ENCODE assay signal across 17 cellular contexts in the genomic region with DNA sequence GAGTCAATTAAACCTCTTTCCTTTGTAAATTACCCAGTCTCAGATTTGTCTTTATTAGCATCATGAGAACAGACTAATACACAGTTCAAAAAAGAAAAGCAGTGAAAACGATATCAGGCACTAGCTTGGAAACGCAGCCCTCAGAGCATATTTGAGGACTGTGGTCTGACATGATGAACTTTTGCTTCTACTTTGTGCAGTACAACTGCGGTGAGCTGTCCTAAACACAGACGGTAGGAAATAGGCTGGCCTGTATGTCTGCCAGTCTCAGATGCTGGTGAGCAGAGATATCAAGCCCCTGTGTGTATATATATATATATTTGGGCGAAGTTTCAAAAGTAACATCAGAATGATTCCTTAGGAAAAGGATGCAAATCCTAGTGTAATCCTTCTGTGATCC.
DNase-seq lines count a peak whose midpoint lies in the region; ATAC-seq and TF ChIP-seq lines count a peak whose summit lies in the region.
"Had no signal": no experiment of that assay in that cellular context is flagged by ENCODE, and none has a peak within 500 bp of the region (broad histone marks: within the 10 kb centered on the region; RNA-seq: fewer than 3 reads in every experiment).

No MANE protein-coding gene starts in this region.

- H3K9me3 Mint-ChIP-seq in activated CD4-positive, alpha-beta T cell treated with anti-CD3 and anti-CD28 coated beads, Interleukin-2, amount 10 ng/mL, durations not matched to agents 24 days and 14 days, result no peaks in the 10 kb centered on the region
- H3K9me3 Mint-ChIP-seq: CD4-positive, alpha-beta T cell had no signal

- H3K9ac ChIP-seq in IMR-90 (ENCODE audit: low read depth, low read length), result no peak overlapping the region

- TF ChIP-seq CTCF in IMR-90 (conservative IDR thresholded peaks at IDR 0.05; ENCODE audit: low read depth, low read length) (no peak), brain microvascular endothelial cell (IDR thresholded peaks at IDR 0.05; ENCODE audit: low read depth, low read length, missing control alignments) (no peak), hepatocyte (IDR thresholded peaks at IDR 0.05; ENCODE audit: poor library complexity) (no peak)

- H3K4me3 Mint-ChIP-seq in activated CD4-positive, alpha-beta T cell treated with anti-CD3 and anti-CD28 coated beads, Interleukin-2, amount 10 ng/mL, durations not matched to agents 24 days and 14 days, result no peak overlapping the region
- H3K4me3 Mint-ChIP-seq: B cell; CD4-positive, alpha-beta T cell had no signal

- H2AK9ac ChIP-seq in IMR-90 (replicated peaks; ENCODE audit: low read depth, low read length, poor library complexity), result no peak overlapping the region

- no TSS peak for BruUV-seq in IMR-90 (replicated peaks; lab: Mats Ljungman, UMichigan)

- no peak overlapping the region for H2BK15ac ChIP-seq in IMR-90 (ENCODE audit: low read depth, low read length)

- TF ChIP-seq RAD21 in IMR-90 (IDR thresholded peaks at IDR 0.05; ENCODE audit: low read length), result no peak

- H4K91ac ChIP-seq in IMR-90 (ENCODE audit: insufficient read depth, low read depth, low read length), result no peak overlapping the region

- H3K79me1 ChIP-seq in IMR-90 (ENCODE audit: low read depth in 1 of 2, low read length in 2 of 2), result peaks cover 0 to 21% of the 10 kb centered on the region in 2 experiments; a peak in 3 of 4 replicates

- H3K27me3 Mint-ChIP-seq in activated CD4-positive, alpha-beta T cell treated with anti-CD3 and anti-CD28 coated beads, Interleukin-2, amount 10 ng/mL, durations not matched to agents 24 days and 14 days, result peaks cover 22% of the 10 kb centered on the region

- H2AFZ ChIP-seq in IMR-90 (replicated peaks; ENCODE audit: low read length, poor library complexity), result no peak overlapping the region
- no peak overlapping the region for H2AFZ ChIP-seq in hepatocyte

- WGBS in IMR-90 (ENCODE audit: extremely low coverage in 2 of 2, insufficient read length in 1 of 2), 2 experiments, result no CpG with 5 or more reads among the region's 5 CpGs
- WGBS in hepatocyte (ENCODE audit: low lambda C conversion rate, missing lambda C conversion rate), result 67% methylated on average over 5 of the region's 5 CpGs

- no peak overlapping the region for H2BK20ac ChIP-seq in IMR-90 (ENCODE audit: low read depth, low read length)

- H2BK120ac ChIP-seq in IMR-90 (ENCODE audit: low read depth, low read length), result peak overlapping the region; percentile 5; the same call in 1 of the 2 replicates

- H3K27me3 ChIP-seq in IMR-90 (ENCODE audit: control insufficient read depth, insufficient read depth, low read length), result no peaks in the 10 kb centered on the region
- H3K27me3 ChIP-seq in brain microvascular endothelial cell (replicated peaks), result no peaks in the 10 kb centered on the region
- H3K27me3 ChIP-seq in hepatocyte, result no peaks in the 10 kb centered on the region

- POLR2A ChIA-PET in IMR-90 (lab: Charles Lee; ENCODE audit: unreplicated experiment), result no interaction called here

- no peaks in the 10 kb centered on the region for H3K9me2 ChIP-seq in hepatocyte (replicated peaks; ENCODE audit: insufficient read depth)

- no peak overlapping the region for H4K8ac ChIP-seq in IMR-90 (ENCODE audit: low read depth in 2 of 2, low read length in 2 of 2)

- H3K18ac ChIP-seq in IMR-90 (ENCODE audit: low read depth, low read length), result peak overlapping the region; percentile 14

- in situ Hi-C loops in IMR-90 (cut with MboI; ENCODE audit: low sequenced_read_pairs) (no loop called here), brain microvascular endothelial cell (cut with HindIII; ENCODE audit: low pct_ligation_motif_present, low sequenced_read_pairs) (no loop called here)

- TF ChIP-seq POLR2A in IMR-90 (IDR thresholded peaks at IDR 0.05; ENCODE audit: low read depth, low read length), result no peak

- intact Hi-C loops in IMR-90 (cut with micrococcal nuclease), result no loop called here
- intact Hi-C loops in activated CD4-positive, alpha-beta T cell treated with anti-CD3 and anti-CD28 coated beads, Interleukin-2, amount 10 ng/mL, durations not matched to agents 24 days and 14 days (cut with micrococcal nuclease), result no loop called here

- no peak overlapping the region for H3K14ac ChIP-seq in IMR-90 (replicated peaks; ENCODE audit: low read depth, low read length)

- peak overlapping the region; percentile 3; the same call in 1 of the 2 replicates for H4K5ac ChIP-seq in IMR-90 (ENCODE audit: low read depth, low read length)

- dilution Hi-C loops in IMR-90 (cut with HindIII; ENCODE audit: low sequenced_read_pairs, unreplicated experiment), result no loop called here

- H3K36me3 Mint-ChIP-seq in activated CD4-positive, alpha-beta T cell treated with anti-CD3 and anti-CD28 coated beads, Interleukin-2, amount 10 ng/mL, durations not matched to agents 24 days and 14 days (ENCODE audit: low read depth), result no peaks in the 10 kb centered on the region

- ATAC-seq in IMR-90 (ENCODE audit: low read depth), result peak; percentile 83
- ATAC-seq: HCT116, K562, PC-3 had no signal

- no peaks in the 10 kb centered on the region for H4K20me1 ChIP-seq in IMR-90 (ENCODE audit: insufficient read depth, low read length)
- H4K20me1 ChIP-seq in hepatocyte (ENCODE audit: insufficient read depth, poor library complexity, severe bottlenecking), result no peaks in the 10 kb centered on the region

- peak overlapping the region; percentile 6 for H2BK5ac ChIP-seq in IMR-90 (ENCODE audit: low read depth, low read length, poor library complexity, severe bottlenecking)

- no peaks in the 10 kb centered on the region; the same call in 1 of the 2 replicates for H3K9me1 ChIP-seq in IMR-90 (ENCODE audit: insufficient read depth, low read length)

- DNase-seq in IMR-90 (peak; percentile 86), brain microvascular endothelial cell (peak; percentile 84), hepatocyte (ENCODE audit: low spot score) (no peak), skeletal muscle cell (ENCODE audit: low read depth) (peak; percentile 40), NCI-H524 (lab: John Stamatoyannopoulos, UW) (no peak), foreskin melanocyte (no peak)
- DNase-seq in activated CD4-positive, alpha-beta T cell treated with anti-CD3 and anti-CD28 coated beads, Interleukin-2, amount 10 ng/mL, durations not matched to agents 24 days and 14 days, result no peak
- DNase-seq: Calu3; CD4-positive, alpha-beta T cell; NCI-H1436 treated with DMSO at 0.1 percent for 48 hours; NCI-H2081; NCI-H526 treated with DMSO at 0.1 percent for 48 hours; PC-3 had no signal

- CTCF ChIA-PET in IMR-90 (lab: Yijun Ruan, JAX), result interaction anchor here (1.0 kb wide), 1 partner anchor 63 kb away, joined by 9 read pairs; no protein-coding TSS in a partner anchor

- H3K4me2 ChIP-seq in IMR-90 (ENCODE audit: low read depth, low read length) (no peak overlapping the region), hepatocyte (peak overlapping the region; percentile 37)

- 0 out of 2 replicates have a peak overlapping the region, but pooled peaks have one; percentile 21 for H3K4ac ChIP-seq in IMR-90 (ENCODE audit: low read depth, low read length)

- H2AK5ac ChIP-seq in IMR-90 (ENCODE audit: low read depth, low read length), result no peak overlapping the region; the same call in 1 of the 2 replicates

- H3K4me1 Mint-ChIP-seq in activated CD4-positive, alpha-beta T cell treated with anti-CD3 and anti-CD28 coated beads, Interleukin-2, amount 10 ng/mL, durations not matched to agents 24 days and 14 days, result no peaks in the 10 kb centered on the region
- H3K4me1 Mint-ChIP-seq: B cell had no signal

- H3K4me1 ChIP-seq in IMR-90 (ENCODE audit: control insufficient read depth, insufficient read depth, low read length), result peaks cover 8% of the 10 kb centered on the region
- H3K4me1 ChIP-seq in hepatocyte (ENCODE audit: insufficient read depth), result peaks cover 24% of the 10 kb centered on the region

- H3K56ac ChIP-seq in IMR-90 (ENCODE audit: extremely low read depth, insufficient read depth, low read length), result no peak overlapping the region

- H3K36me3 ChIP-seq in IMR-90 (ENCODE audit: control insufficient read depth, insufficient read depth, low read length) (peaks cover 21% of the 10 kb centered on the region), brain microvascular endothelial cell (replicated peaks) (no peaks in the 10 kb centered on the region), hepatocyte (replicated peaks; ENCODE audit: insufficient read depth, low read depth) (no peaks in the 10 kb centered on the region)

- H3K79me2 ChIP-seq in hepatocyte, result peaks cover 2% of the 10 kb centered on the region

- peak overlapping the region; percentile 54; the same call in 1 of the 2 replicates for H3K27ac ChIP-seq in IMR-90 (ENCODE audit: insufficient read depth, low read length)
- peak overlapping the region; percentile 55 for H3K27ac ChIP-seq in brain microvascular endothelial cell
- peak overlapping the region; percentile 39 for H3K27ac ChIP-seq in hepatocyte
- H3K27ac ChIP-seq: HL-60 had no signal

- no peak overlapping the region for H3K23ac ChIP-seq in IMR-90 (ENCODE audit: low read depth, low read length)

- H3K9me3 ChIP-seq in IMR-90 (ENCODE audit: control insufficient read depth, insufficient read depth, low read length) (no peaks in the 10 kb centered on the region), hepatocyte (ENCODE audit: low read depth) (no peaks in the 10 kb centered on the region)

- no peak overlapping the region for H3K27ac Mint-ChIP-seq in activated CD4-positive, alpha-beta T cell treated with anti-CD3 and anti-CD28 coated beads, Interleukin-2, amount 10 ng/mL, durations not matched to agents 24 days and 14 days
- H3K27ac Mint-ChIP-seq: B cell; CD4-positive, alpha-beta T cell had no signal

- H3K4me3 ChIP-seq in IMR-90 (ENCODE audit: insufficient read depth, low read depth, low read length), result no peak overlapping the region
- H3K4me3 ChIP-seq in brain microvascular endothelial cell (ENCODE audit: low read depth, low read length), result no peak overlapping the region
- no peak overlapping the region for H3K4me3 ChIP-seq in hepatocyte
- H3K4me3 ChIP-seq in skeletal muscle cell (ENCODE audit: low read depth, low read length), result no peak overlapping the region
- H3K4me3 ChIP-seq: K562 had no signal

TF ChIP-seq in IMR-90, 13 proteins besides CTCF, POLR2A, EP300 and RAD21 (continues in another document):
- TF ChIP-seq SMC3 (IDR thresholded peaks at IDR 0.05; ENCODE audit: low read depth, low read length) (no peak), MXI1 (IDR thresholded peaks at IDR 0.05; ENCODE audit: borderline replicate concordance, low read depth, low read length) (no peak), RFX5 (IDR thresholded peaks at IDR 0.05; ENCODE audit: low read depth, low read length) (no peak), RCOR1 (IDR thresholded peaks at IDR 0.05; ENCODE audit: insufficient replicate concordance, low read length) (no peak), MAFK (IDR thresholded peaks at IDR 0.05; ENCODE audit: low read depth, low read length) (no peak), CEBPB (IDR thresholded peaks at IDR 0.05; ENCODE audit: low read depth, low read length) (no peak), BHLHE40 (IDR thresholded peaks at IDR 0.05; ENCODE audit: low read depth, low read length) (no peak), FOS (IDR thresholded peaks at IDR 0.05; ENCODE audit: low read depth, low read length) (no peak)

Comparison
In these comparisons a context has a peak if more than half of its experiments do, and no peak if none do; other contexts are left out.
1. DNase-seq: peak in IMR-90 (single experiment), brain microvascular endothelial cell (single experiment) and skeletal muscle cell (single experiment); none in hepatocyte (single experiment), NCI-H524 (0 of 2), activated CD4-positive, alpha-beta T cell treated with anti-CD3 and anti-CD28 coated beads, Interleukin-2, amount 10 ng/mL, durations not matched to agents 24 days and 14 days (single experiment) and foreskin melanocyte (single experiment).
2. Peak in every context shown above with its lines, with median percentiles within 50 percentile points of each other: H3K27ac ChIP-seq.